24 cellular contexts compared by ENCODE assay signal in the genomic region with DNA sequence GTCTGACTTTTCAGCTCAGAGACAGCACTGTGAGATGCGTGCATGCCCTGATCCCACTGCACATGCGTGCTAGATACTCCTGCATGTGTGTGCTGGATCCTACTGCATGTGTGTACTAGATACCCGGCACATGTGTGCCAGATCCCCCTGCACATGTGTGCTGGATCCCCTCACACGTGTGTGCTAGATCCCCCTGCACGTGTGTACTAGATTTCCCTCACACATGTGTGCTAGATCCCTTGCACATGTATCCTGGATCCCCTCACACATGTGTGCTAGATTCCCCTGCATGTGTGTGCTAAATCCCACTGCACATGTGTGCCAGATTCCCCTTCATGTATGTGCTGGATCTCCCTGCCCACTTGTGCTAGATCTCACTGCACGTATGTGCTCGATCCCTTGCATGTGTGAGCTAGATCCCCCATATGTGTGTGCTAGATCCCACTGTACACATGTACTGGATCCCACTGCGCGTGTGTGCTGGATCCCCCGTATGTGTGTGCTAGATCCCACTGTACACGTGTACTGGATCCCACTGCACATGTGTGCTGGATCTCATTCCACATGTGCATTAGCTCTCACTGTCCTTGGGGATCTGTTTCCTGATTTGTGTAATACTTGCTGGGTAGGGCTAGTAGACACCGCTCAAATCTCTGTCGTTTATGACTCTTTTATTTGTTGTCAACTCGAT.
A peak's percentile ranks its signal among the peaks of the same experiment; 100 is the strongest.
DNase-seq lines count a peak whose midpoint lies in the region; ATAC-seq, FAIRE-seq and TF ChIP-seq lines count a peak whose summit lies in the region.
"Had no signal": no experiment of that assay in that cellular context is flagged by ENCODE, and none has a peak within 500 bp of the region (broad histone marks: within the 10 kb centered on the region; RNA-seq: fewer than 3 reads in every experiment).

No MANE protein-coding gene starts in this region.

- peaks cover 6% of the 10 kb centered on the region for H3K9me3 Mint-ChIP-seq in endothelial cell (ENCODE audit: unreplicated experiment)
- peaks cover 21% of the 10 kb centered on the region for H3K9me3 Mint-ChIP-seq in stimulated activated memory B cell treated with anti-CD40 and anti-IgM and Interleukin-4, amounts not matched to agents 10 μg/mL and 1 μg/mL and 100 μg/mL, for 72 hours
- H3K9me3 Mint-ChIP-seq: CD8-positive, alpha-beta T cell had no signal

- no peak overlapping the region for H3K4me3 ChIP-seq in HepG2 (replicated peaks in 1 of 3; ENCODE audit: insufficient read depth in 1 of 3, low read depth in 2 of 3, low read length in 3 of 3)
- no peak overlapping the region for H3K4me3 ChIP-seq in right lobe of liver
- H3K4me3 ChIP-seq in osteoblast (ENCODE audit: insufficient read depth, low read length) = no peak overlapping the region
- H3K4me3 ChIP-seq: BLaER1, GM23338, HAP-1 had no signal

- CTCF ChIA-PET in HepG2 (lab: Yijun Ruan, JAX; ENCODE audit: low intra/inter-chr PET ratio, low total read pairs) = no interaction called here

- no peak overlapping the region for H3K4me2 ChIP-seq in HepG2 (ENCODE audit: low read depth, low read length)
- no peak overlapping the region for H3K4me2 ChIP-seq in osteoblast (ENCODE audit: insufficient read depth, low read length)
- H3K4me2 ChIP-seq: BLaER1, GM23338 had no signal

- H3K4me1 Mint-ChIP-seq in endothelial cell (ENCODE audit: unreplicated experiment) = no peaks in the 10 kb centered on the region
- H3K4me1 Mint-ChIP-seq in stimulated activated memory B cell treated with anti-CD40 and anti-IgM and Interleukin-4, amounts not matched to agents 10 μg/mL and 1 μg/mL and 100 μg/mL, for 72 hours = no peaks in the 10 kb centered on the region
- H3K4me1 Mint-ChIP-seq: B cell; CD4-positive, CD25-positive, alpha-beta regulatory T cell had no signal

- H3K27me3 ChIP-seq in HepG2 (ENCODE audit: control insufficient read depth in 1 of 2, insufficient read depth in 2 of 2, low read length in 2 of 2) = peaks cover 0 to 25% of the 10 kb centered on the region in 2 experiments; a peak in 4 of 5 replicates
- H3K27me3 ChIP-seq in right lobe of liver = no peaks in the 10 kb centered on the region
- no peaks in the 10 kb centered on the region for H3K27me3 ChIP-seq in osteoblast (ENCODE audit: insufficient read depth, low read length)
- H3K27me3 ChIP-seq: BLaER1 had no signal

- no peak overlapping the region for H3K9ac ChIP-seq in HepG2 (ENCODE audit: insufficient read depth, low read depth, low read length)
- H3K9ac ChIP-seq: BLaER1 had no signal

- no peaks in the 10 kb centered on the region for H3K36me3 Mint-ChIP-seq in endothelial cell (ENCODE audit: low read depth, unreplicated experiment)
- H3K36me3 Mint-ChIP-seq in stimulated activated memory B cell treated with anti-CD40 and anti-IgM and Interleukin-4, amounts not matched to agents 10 μg/mL and 1 μg/mL and 100 μg/mL, for 72 hours = no peaks in the 10 kb centered on the region
- H3K36me3 Mint-ChIP-seq: CD4-positive, CD25-positive, alpha-beta regulatory T cell; CD8-positive, alpha-beta T cell had no signal

- FAIRE-seq in HepG2 (lab: Jason Lieb, UNC) (no peak), RCC 7860 (lab: Jason Lieb, UNC) (no peak)
- FAIRE-seq: A204.1, G401.6, GM12892, GM19239 had no signal

- H3K27ac ChIP-seq in HepG2 (ENCODE audit: extremely low read length, insufficient read depth, low read length) = no peak overlapping the region
- H3K27ac ChIP-seq in right lobe of liver = no peak overlapping the region
- no peak overlapping the region for H3K27ac ChIP-seq in osteoblast (ENCODE audit: low read depth, low read length)
- H3K27ac ChIP-seq: 22Rv1, BLaER1, C4-2B had no signal

- TF ChIP-seq EP300 in HepG2 (IDR thresholded peaks at IDR 0.05; ENCODE audit: low read depth in 2 of 2, low read length in 2 of 2) = no peak
- no peak for TF ChIP-seq EP300 in HepG2 (CRISPR knock-in tag; IDR thresholded peaks at IDR 0.05; ENCODE audit: borderline replicate concordance)

- H2AFZ ChIP-seq in HepG2 (ENCODE audit: low read length) = no peak overlapping the region
- no peak overlapping the region for H2AFZ ChIP-seq in osteoblast (ENCODE audit: low read length)
- H2AFZ ChIP-seq: GM23338 had no signal

- H3K36me3 ChIP-seq in HepG2 (replicated peaks in 1 of 2; ENCODE audit: control insufficient read depth in 1 of 2, insufficient read depth in 2 of 2, low read length in 2 of 2) (no peaks in the 10 kb centered on the region), right lobe of liver (no peaks in the 10 kb centered on the region), osteoblast (ENCODE audit: insufficient read depth, low read length) (no peaks in the 10 kb centered on the region)
- H3K36me3 ChIP-seq: BLaER1, HAP-1 had no signal

- H3K9me3 ChIP-seq in HepG2 (ENCODE audit: low read length) (peaks cover 9% of the 10 kb centered on the region), right lobe of liver (no peaks in the 10 kb centered on the region), osteoblast (ENCODE audit: low read depth, low read length) (peaks cover 8% of the 10 kb centered on the region)
- H3K9me3 ChIP-seq: HAP-1 had no signal

- DNase-seq in HepG2 (ENCODE audit: low spot score) (no peak), right lobe of liver (no peak), endothelial cell (ENCODE audit: low spot score) (no peak), osteoblast (ENCODE audit: insufficient read length, low spot score, missing footprints) (peak; percentile 46), RCC 7860 (ENCODE audit: low spot score) (no peak), NOMO-1 treated with DMSO at 0.1 percent for 48 hours (lab: John Stamatoyannopoulos, UW; ENCODE audit: unreplicated experiment) (no peak)
- DNase-seq: Caco-2; CD4-positive, CD25-positive, alpha-beta regulatory T cell; CD8-positive, alpha-beta T cell; DMS153; DND-41; HFFc6 had no signal

- no peak for TF ChIP-seq RAD21 in HepG2 (CRISPR knock-in tag; IDR thresholded peaks at IDR 0.05)

- no peak overlapping the region for H3K27ac Mint-ChIP-seq in endothelial cell (ENCODE audit: unreplicated experiment)
- H3K27ac Mint-ChIP-seq in stimulated activated memory B cell treated with anti-CD40 and anti-IgM and Interleukin-4, amounts not matched to agents 10 μg/mL and 1 μg/mL and 100 μg/mL, for 72 hours = no peak overlapping the region
- H3K27ac Mint-ChIP-seq: B cell; CD4-positive, CD25-positive, alpha-beta regulatory T cell; CD8-positive, alpha-beta T cell; GM23338; HFFc6 had no signal

- H4K20me1 ChIP-seq in HepG2 (ENCODE audit: insufficient read depth, low read length) (no peaks in the 10 kb centered on the region), osteoblast (ENCODE audit: insufficient read depth, low read length) (no peaks in the 10 kb centered on the region)
- H4K20me1 ChIP-seq: BLaER1 had no signal

- no peak for TF ChIP-seq CTCF in HepG2 (CRISPR knock-in tag; IDR thresholded peaks at IDR 0.05)
- no peak for TF ChIP-seq CTCF in right lobe of liver (IDR thresholded peaks at IDR 0.05)
- no peak for TF ChIP-seq CTCF in endothelial cell (IDR thresholded peaks at IDR 0.05; ENCODE audit: unreplicated experiment)
- no peak for TF ChIP-seq CTCF in osteoblast (IDR thresholded peaks at IDR 0.05; ENCODE audit: extremely low read depth, low read depth, low read length)

- peak overlapping the region; percentile 13 for H3K4me3 Mint-ChIP-seq in endothelial cell (ENCODE audit: unreplicated experiment)
- no peak overlapping the region for H3K4me3 Mint-ChIP-seq in stimulated activated memory B cell treated with anti-CD40 and anti-IgM and Interleukin-4, amounts not matched to agents 10 μg/mL and 1 μg/mL and 100 μg/mL, for 72 hours
- H3K4me3 Mint-ChIP-seq: B cell; CD4-positive, CD25-positive, alpha-beta regulatory T cell; CD8-positive, alpha-beta T cell; GM23338; HFFc6 had no signal

- POLR2A ChIA-PET in HepG2 (lab: Yijun Ruan, JAX) = no interaction called here

- 22% methylated on average over 11 of the region's 14 CpGs for WGBS in HepG2 (ENCODE audit: low lambda C conversion rate)
- 89% methylated on average over 9 of the region's 14 CpGs for WGBS in right lobe of liver (ENCODE audit: insufficient coverage, low coverage, low lambda C conversion rate, missing lambda C conversion rate)

- intact Hi-C loops in HepG2 (cut with micrococcal nuclease; ENCODE audit: unreplicated experiment) = no loop called here
- intact Hi-C loops in right lobe of liver (cut with DNase I) = no loop called here

- TF ChIP-seq POLR2A in HepG2 (IDR thresholded peaks at IDR 0.05; ENCODE audit: insufficient read depth in 1 of 2, low read depth in 2 of 2, low read length in 2 of 2) (no peak), right lobe of liver (IDR thresholded peaks at IDR 0.05) (no peak)

- in situ Hi-C loops in HepG2 (cut with HindIII; ENCODE audit: extremely low pct_ligation_motif_present, low pct_unique_long_range_greater_than_20kb) = no loop called here

- H3K27me3 Mint-ChIP-seq in endothelial cell (ENCODE audit: unreplicated experiment) = peaks cover 10% of the 10 kb centered on the region
- H3K27me3 Mint-ChIP-seq in stimulated activated memory B cell treated with anti-CD40 and anti-IgM and Interleukin-4, amounts not matched to agents 10 μg/mL and 1 μg/mL and 100 μg/mL, for 72 hours = no peaks in the 10 kb centered on the region
- H3K27me3 Mint-ChIP-seq: B cell; CD4-positive, CD25-positive, alpha-beta regulatory T cell had no signal

- ATAC-seq in HepG2 (no peak), right lobe of liver (no peak), GM19395 (IDR thresholded peaks at IDR 0.05; ENCODE audit: unreplicated experiment) (no peak)
- ATAC-seq in stimulated activated memory B cell treated with anti-CD40 and anti-IgM and Interleukin-4, amounts not matched to agents 10 μg/mL and 1 μg/mL and 100 μg/mL, for 72 hours = peak; percentile 16
- ATAC-seq: CD8-positive, alpha-beta T cell; GM23338 had no signal

- BruUV-seq in HepG2 (replicated peaks; lab: Mats Ljungman, UMichigan) = no TSS peak

- no peaks in the 10 kb centered on the region for H3K4me1 ChIP-seq in HepG2 (ENCODE audit: insufficient read depth, low read length)
- H3K4me1 ChIP-seq in right lobe of liver = no peaks in the 10 kb centered on the region
- H3K4me1 ChIP-seq in osteoblast (ENCODE audit: insufficient read depth, low read length) = no peaks in the 10 kb centered on the region
- H3K4me1 ChIP-seq: HAP-1 had no signal

- H3K79me2 ChIP-seq in HepG2 (ENCODE audit: insufficient read depth, low read length) (no peaks in the 10 kb centered on the region), osteoblast (ENCODE audit: insufficient read depth, low read length) (no peaks in the 10 kb centered on the region)

TF ChIP-seq in HepG2, 621 proteins besides CTCF, POLR2A, EP300 and RAD21 (continues in another document):
- TF ChIP-seq SNAI1 (CRISPR knock-in tag; IDR thresholded peaks at IDR 0.05; ENCODE audit: borderline replicate concordance) = no peak
